ENCODE assay signal across 1 cellular context in genomic region chr1:201708085-201708512, GRCh38.
TF ChIP-seq lines count a peak whose summit lies in the region.

No MANE protein-coding gene starts in this region.

TF ChIP-seq in GM23338, 12 proteins besides CTCF, POLR2A, EP300 and RAD21 (continued from another document):
- TF ChIP-seq ZNF462 (CRISPR knock-in tag; IDR thresholded peaks at IDR 0.05) (no peak), EZH2 (IDR thresholded peaks at IDR 0.05; ENCODE audit: low read depth, unreplicated experiment) (no peak), NANOG (IDR thresholded peaks at IDR 0.05; ENCODE audit: borderline replicate concordance) (no peak), ZNF331 (CRISPR knock-in tag; IDR thresholded peaks at IDR 0.05; ENCODE audit: low read depth) (no peak), CREB1 (CRISPR knock-in tag; IDR thresholded peaks at IDR 0.05; ENCODE audit: low read depth) (no peak)
